In genomic region chr16:4750896-4751295, GRCh38 we compare ENCODE assay signal across 31 cellular contexts. TPM values are rescaled to one million over a fixed set of nuclear protein-coding genes. Genes with fewer than 3 reads are reported as not detected.
"Had no signal": no experiment of that assay in that cellular context is flagged by ENCODE, and none has a peak within 500 bp of the region (broad histone marks: within the 10 kb centered on the region; RNA-seq: fewer than 3 reads in every experiment).

No MANE protein-coding gene starts in this region.

- H3K9me3 ChIP-seq: gastrocnemius medialis, lower lobe of right lung, mucosa of descending colon had no signal

- H3K27ac ChIP-seq: coronary artery, epithelial cell of prostate, esophagus squamous epithelium, gastrocnemius medialis, heart right ventricle, left lung, lower lobe of right lung had no signal

- H3K4me3 Mint-ChIP-seq: mesothelial cell of epicardium had no signal

- ATAC-seq: esophagus mucosa, gastrocnemius medialis, heart right ventricle, left cardiac atrium, left lung, left ventricle myocardium superior, lower lobe of right lung, mucosa of descending colon had no signal

- H3K27me3 ChIP-seq: dorsolateral prefrontal cortex, esophagus squamous epithelium, gastrocnemius medialis, heart right ventricle, left lung had no signal

- H3K4me1 ChIP-seq: left lung, lower lobe of right lung had no signal

- H3K27ac Mint-ChIP-seq: mesothelial cell of epicardium had no signal

- H3K4me3 ChIP-seq: coronary artery, dorsolateral prefrontal cortex, esophagus squamous epithelium, gastrocnemius medialis, heart right ventricle, left lung, lower lobe of right lung, mucosa of descending colon had no signal

- H3K4me1 Mint-ChIP-seq: mesothelial cell of epicardium had no signal

- DNase-seq: dermis blood vessel endothelial cell; dorsolateral prefrontal cortex; effector CD4-positive, alpha-beta T cell; effector memory CD4-positive, alpha-beta T cell; erythroblast; esophagus squamous epithelium; foreskin fibroblast; foreskin melanocyte; gastrocnemius medialis; glutamatergic neuron; head of caudate nucleus; heart right ventricle; hippocampal formation; left cardiac atrium; left lung; left ventricle myocardium superior; lower lobe of right lung; mesenchymal stem cell; mucosa of descending colon had no signal

RNA-seq across cellular contexts. Expression of gene SEPTIN12, which starts 37.2 kb away (rescaled TPM):
- total RNA-seq: chondrocyte, dermis blood vessel endothelial cell, endothelial cell of umbilical vein, esophagus mucosa, esophagus squamous epithelium, gastrocnemius medialis, glomerular endothelial cell, kidney epithelial cell, left cardiac atrium, left lung, left ventricle myocardium superior, lower leg skin, lower lobe of right lung, lung microvascular endothelial cell, mesenteric fat pad had no signal
- polyA plus RNA-seq: endothelial cell of umbilical vein, heart right ventricle, keratinocyte had no signal

RNA-seq across cellular contexts. Expression of gene SMIM22, which starts 44.3 kb away (rescaled TPM):
- total RNA-seq: chondrocyte, dermis blood vessel endothelial cell, endothelial cell of umbilical vein, gastrocnemius medialis, glomerular endothelial cell, heart right ventricle, kidney epithelial cell, left cardiac atrium, left ventricle myocardium superior, lung microvascular endothelial cell, mesenteric fat pad, mesothelial cell of epicardium had no signal
- polyA plus RNA-seq: endothelial cell of umbilical vein had no signal
